9 cellular contexts compared by ENCODE assay signal in genomic region chr19:1813197-1813836, GRCh38. TPM values are rescaled to one million over a fixed set of nuclear protein-coding genes. Genes with fewer than 3 reads are reported as not detected.
DNase-seq lines count a peak whose midpoint lies in the region; ATAC-seq and TF ChIP-seq lines count a peak whose summit lies in the region.
"Had no signal": no experiment of that assay in that cellular context is flagged by ENCODE, and none has a peak within 500 bp of the region (broad histone marks: within the 10 kb centered on the region; RNA-seq: fewer than 3 reads in every experiment).

No MANE protein-coding gene starts in this region.

- no peaks in the 10 kb centered on the region for H4K20me1 ChIP-seq in DOHH2 (ENCODE audit: control insufficient read depth, insufficient read depth, low read depth, low read length)
- no peaks in the 10 kb centered on the region for H4K20me1 ChIP-seq in PC-9 (ENCODE audit: insufficient read depth)

- POLR2A ChIA-PET in PC-9 (lab: Charles Lee; ENCODE audit: unreplicated experiment), result interaction anchor here (0.6 kb wide), 1 partner anchor 534 kb away, joined by 8 read pairs; no protein-coding TSS in a partner anchor

- TF ChIP-seq CTCF in DOHH2 (IDR thresholded peaks at IDR 0.05; ENCODE audit: low read depth, low read length, poor library complexity, severe bottlenecking) (peak; percentile 41), PC-9 (conservative IDR thresholded peaks at IDR 0.05) (peak; percentile 15; the same call in 1 of the 2 replicates), endodermal cell (conservative IDR thresholded peaks at IDR 0.05) (no peak), ovary (IDR thresholded peaks at IDR 0.05) (peak in 1 of 3 donors; percentile 34)

- H3K27ac ChIP-seq in DOHH2 (ENCODE audit: low read depth, low read length) (peak overlapping the region; percentile 46), PC-9 (no peak overlapping the region), endodermal cell (ENCODE audit: low read depth, low read length) (peak overlapping the region; percentile 53), ovary (peak overlapping the region in 1 of 2 donors; percentile 80)
- H3K27ac ChIP-seq: epithelial cell of prostate had no signal

- no peak for ATAC-seq in GM21576 (IDR thresholded peaks at IDR 0.05; ENCODE audit: unreplicated experiment)

- no peak for TF ChIP-seq EP300 in ovary (IDR thresholded peaks at IDR 0.05)

- H3K27me3 ChIP-seq in DOHH2 (ENCODE audit: control insufficient read depth, low read length) (no peaks in the 10 kb centered on the region), PC-9 (ENCODE audit: insufficient read depth, low read depth) (no peaks in the 10 kb centered on the region), endodermal cell (ENCODE audit: control insufficient read depth, insufficient read depth, low read length, poor library complexity, severe bottlenecking) (no peaks in the 10 kb centered on the region), ovary (no peaks in the 10 kb centered on the region)

- no peak for DNase-seq in PC-9
- no peak for DNase-seq in endodermal cell
- DNase-seq in ovary, result peak in 1 of 5 donors; percentile 31
- DNase-seq in NCI-H82 treated with DMSO at 0.1 percent for 48 hours (lab: John Stamatoyannopoulos, UW; ENCODE audit: unreplicated experiment), result no peak
- DNase-seq in NCI-H526 (lab: John Stamatoyannopoulos, UW), result no peak
- DNase-seq in AG20443 (ENCODE audit: low spot score), result no peak

- H3K4me1 ChIP-seq in DOHH2 (ENCODE audit: control insufficient read depth, low read length), result peaks cover 21% of the 10 kb centered on the region
- H3K4me1 ChIP-seq in PC-9 (replicated peaks; ENCODE audit: insufficient read depth), result peaks cover 4% of the 10 kb centered on the region; the same call in 1 of the 2 replicates
- no peaks in the 10 kb centered on the region for H3K4me1 ChIP-seq in endodermal cell (ENCODE audit: control insufficient read depth, insufficient read depth, low read length)
- H3K4me1 ChIP-seq in ovary (ENCODE audit: insufficient read depth), result peaks cover 5% of the 10 kb centered on the region

- peak overlapping the region; percentile 77 for H3K4me2 ChIP-seq in DOHH2 (ENCODE audit: low read length)
- peak overlapping the region; percentile 83 for H3K4me2 ChIP-seq in PC-9

- no peak overlapping the region for H2AFZ ChIP-seq in PC-9

- WGBS in endodermal cell (ENCODE audit: insufficient coverage in 1 of 2, insufficient read length in 1 of 2), 2 experiments, result 54 to 55% methylated on average over 11 to 13 of the region's 13 CpGs
- WGBS in ovary, 3 donors, result 45 to 57% (median 48%) methylated on average over 13 of the region's 13 CpGs

- H3K27me3 Mint-ChIP-seq in endodermal cell (ENCODE audit: insufficient read depth), result peaks cover 8% of the 10 kb centered on the region

- peaks cover 9% of the 10 kb centered on the region for H3K36me3 Mint-ChIP-seq in endodermal cell (ENCODE audit: low read depth)

- H3K9ac ChIP-seq in endodermal cell (ENCODE audit: extremely low read depth, low read length, poor library complexity, severe bottlenecking), result peak overlapping the region; percentile 33

- H3K9me3 ChIP-seq in DOHH2 (ENCODE audit: control insufficient read depth, insufficient read depth, low read length) (no peaks in the 10 kb centered on the region), PC-9 (ENCODE audit: insufficient read depth, low read depth) (no peaks in the 10 kb centered on the region), endodermal cell (ENCODE audit: control insufficient read depth, low read length) (no peaks in the 10 kb centered on the region), ovary (no peaks in the 10 kb centered on the region)

- H3F3A ChIP-seq in DOHH2 (ENCODE audit: control insufficient read depth, insufficient read depth) (no peaks in the 10 kb centered on the region), PC-9 (ENCODE audit: insufficient read depth, low read depth) (peaks cover 8% of the 10 kb centered on the region; the same call in 1 of the 2 replicates)

- BruUV-seq in PC-9 (replicated peaks; lab: Mats Ljungman, UMichigan), result no TSS peak

- no peaks in the 10 kb centered on the region for H3K9me2 ChIP-seq in DOHH2 (replicated peaks; ENCODE audit: control insufficient read depth, low read length)
- no peaks in the 10 kb centered on the region for H3K9me2 ChIP-seq in PC-9 (ENCODE audit: insufficient read depth)

- H3K4me1 Mint-ChIP-seq in endodermal cell, result peaks cover 2% of the 10 kb centered on the region

- H3K4me3 ChIP-seq in DOHH2 (ENCODE audit: low read length) (peak overlapping the region; percentile 75), PC-9 (peak overlapping the region; percentile 60), endodermal cell (ENCODE audit: low read length) (peak overlapping the region; percentile 85), ovary (peak overlapping the region; percentile 46)

- CTCF ChIA-PET in PC-9 (lab: Charles Lee), result interaction anchor here (0.6 kb wide), 1 partner anchor 93 kb away, joined by 3 read pairs; no protein-coding TSS in a partner anchor

- H3K4me3 Mint-ChIP-seq in endodermal cell, result peak overlapping the region; percentile 75

- intact Hi-C loops in PC-9 (cut with micrococcal nuclease; ENCODE audit: unreplicated experiment), result loop anchor here (5.0 kb wide), 1 partner anchor 141 kb away; no protein-coding TSS in a partner anchor
- intact Hi-C loops in ovary (cut with DNase I), result loop anchor here in 1 of 4 donors (10.0 kb wide), 1 partner anchor 269 kb away; no protein-coding TSS in a partner anchor

- TF ChIP-seq POLR2A in ovary (IDR thresholded peaks at IDR 0.05), result no peak

- H3K79me2 ChIP-seq in DOHH2 (ENCODE audit: control insufficient read depth, low read length), result no peaks in the 10 kb centered on the region
- no peaks in the 10 kb centered on the region for H3K79me2 ChIP-seq in PC-9 (ENCODE audit: low read depth)

- H3K36me3 ChIP-seq in DOHH2 (ENCODE audit: control insufficient read depth, low read length) (peaks cover 33% of the 10 kb centered on the region), PC-9 (ENCODE audit: low read depth) (no peaks in the 10 kb centered on the region), endodermal cell (ENCODE audit: control insufficient read depth, insufficient read depth, low read length) (peaks cover 6% of the 10 kb centered on the region), ovary (no peaks in the 10 kb centered on the region)

- H3K9me3 Mint-ChIP-seq in endodermal cell, result no peaks in the 10 kb centered on the region

- peak overlapping the region; percentile 95 for H3K27ac Mint-ChIP-seq in endodermal cell

RNA-seq across cellular contexts. Expression of gene ATP8B3, which starts 1.2 kb away (rescaled TPM):
- total RNA-seq in PC-9 (2021) (8.3 and 9.0 TPM in 2 replicates), endodermal cell (1 to 10 TPM; 2.3 to 3.4 TPM), ovary (1 to 10 TPM in 5 of 7 donors, under 1 TPM in 2; 0.72 to 3.2 (median 2.1) TPM)
- 3.7 TPM for polyA plus RNA-seq in endodermal cell (2013, experiment 1 of 2)
- 3.3 TPM for polyA plus RNA-seq in endodermal cell (2013, experiment 2 of 2)
- 1 to 10 TPM in 1 of 2 donors, under 1 TPM in 1; 0.91 to 1.5 TPM for polyA plus RNA-seq in ovary

RNA-seq across cellular contexts. Expression of gene REXO1, which starts 35.0 kb away (rescaled TPM):
- 25.6 and 25.8 TPM in 2 replicates for total RNA-seq in PC-9 (2021)
- 10 to 100 TPM; 51.6 to 56.4 TPM for total RNA-seq in endodermal cell
- 26.5 TPM for polyA plus RNA-seq in endodermal cell (2013, experiment 1 of 2)
- 26.7 TPM for polyA plus RNA-seq in endodermal cell (2013, experiment 2 of 2)
- 10 to 100 TPM; 14.9 to 46.7 (median 30.4) TPM for total RNA-seq in ovary
- 10 to 100 TPM in 1 of 2 donors, 1 to 10 TPM in 1; 4.8 to 21.5 TPM for polyA plus RNA-seq in ovary

RNA-seq across cellular contexts. Expression of gene KLF16, which starts 50.1 kb away (rescaled TPM):
- 26.7 and 41.2 TPM in 2 replicates for total RNA-seq in PC-9 (2021)
- total RNA-seq in endodermal cell, result 10 to 100 TPM; 39.0 to 42.9 TPM
- 19.2 TPM for polyA plus RNA-seq in endodermal cell (2013, experiment 1 of 2)
- 17.1 TPM for polyA plus RNA-seq in endodermal cell (2013, experiment 2 of 2)
- total RNA-seq in ovary, result 10 to 100 TPM in 6 of 7 donors, 1 to 10 TPM in 1; 4.2 to 26.6 (median 14.4) TPM
- polyA plus RNA-seq in ovary, result 1 to 10 TPM in 1 of 2 donors, under 1 TPM in 1; 0.63 to 5.4 TPM
